Comparison of ENCODE assay signal across 9 cellular contexts in genomic region chr14:92352158-92352985, GRCh38. TPM values are rescaled to one million over a fixed set of nuclear protein-coding genes. Genes with fewer than 3 reads are reported as not detected.
DNase-seq lines count a peak whose midpoint lies in the region; ATAC-seq and TF ChIP-seq lines count a peak whose summit lies in the region.
"Had no signal": no experiment of that assay in that cellular context is flagged by ENCODE, and none has a peak within 500 bp of the region (broad histone marks: within the 10 kb centered on the region; RNA-seq: fewer than 3 reads in every experiment).

No MANE protein-coding gene starts in this region.

- WGBS in endodermal cell (ENCODE audit: insufficient coverage in 1 of 2, insufficient read length in 1 of 2), 2 experiments, result 48 to 58% methylated on average over 6 to 8 of the region's 9 CpGs

- ATAC-seq in activated T-cell treated with anti-CD3 and anti-CD28 coated beads, Interleukin-2, amount 50 U/mL, for 4 hours, result peak; percentile 37 to 41
- ATAC-seq in HG02678 (IDR thresholded peaks at IDR 0.05; ENCODE audit: unreplicated experiment) (no peak), HG03196 (IDR thresholded peaks at IDR 0.05; ENCODE audit: unreplicated experiment) (no peak)

- no peaks in the 10 kb centered on the region for H3K36me3 Mint-ChIP-seq in activated T-cell treated with anti-CD3 and anti-CD28 coated beads, Interleukin-2, amount 50 U/mL, for 4 hours (ENCODE audit: insufficient read depth)
- no peaks in the 10 kb centered on the region for H3K36me3 Mint-ChIP-seq in endodermal cell (ENCODE audit: low read depth)
- H3K36me3 Mint-ChIP-seq: memory B cell had no signal

- H3K4me1 ChIP-seq in endodermal cell (ENCODE audit: control insufficient read depth, insufficient read depth, low read length), result peaks cover 7% of the 10 kb centered on the region

- peak; percentile 83 for TF ChIP-seq CTCF in endodermal cell (conservative IDR thresholded peaks at IDR 0.05)

- peaks cover 11% of the 10 kb centered on the region for H3K27me3 Mint-ChIP-seq in activated T-cell treated with anti-CD3 and anti-CD28 coated beads, Interleukin-2, amount 50 U/mL, for 4 hours (ENCODE audit: low read depth)
- H3K27me3 Mint-ChIP-seq in endodermal cell (ENCODE audit: insufficient read depth), result peaks cover 91% of the 10 kb centered on the region

- no peaks in the 10 kb centered on the region for H3K9me3 ChIP-seq in endodermal cell (ENCODE audit: control insufficient read depth, low read length)

- no peak overlapping the region for H3K27ac ChIP-seq in endodermal cell (ENCODE audit: low read depth, low read length)

- H3K36me3 ChIP-seq in endodermal cell (ENCODE audit: control insufficient read depth, insufficient read depth, low read length), result no peaks in the 10 kb centered on the region

- no peaks in the 10 kb centered on the region for H3K4me1 Mint-ChIP-seq in activated T-cell treated with anti-CD3 and anti-CD28 coated beads, Interleukin-2, amount 50 U/mL, for 4 hours (ENCODE audit: low read depth)
- H3K4me1 Mint-ChIP-seq in endodermal cell, result peaks cover 18% of the 10 kb centered on the region
- H3K4me1 Mint-ChIP-seq: memory B cell had no signal

- H3K9ac ChIP-seq in endodermal cell (ENCODE audit: extremely low read depth, low read length, poor library complexity, severe bottlenecking), result no peak overlapping the region

- no peak for DNase-seq in activated T-cell treated with anti-CD3 and anti-CD28 coated beads, Interleukin-2, amount 50 U/mL, for 4 hours
- DNase-seq in activated T-cell treated with anti-CD3 and anti-CD28 coated beads, Interleukin-2, amount 50 U/mL, for 1 hour, result no peak
- peak; percentile 14 to 58 for DNase-seq in NOMO-1 (lab: John Stamatoyannopoulos, UW; ENCODE audit: unreplicated experiment in 2 of 2)
- DNase-seq in endodermal cell, result peak; percentile 78
- peak; percentile 65 for DNase-seq in stimulated activated CD8-positive, alpha-beta memory T cell treated with anti-CD3 and anti-CD28 coated beads, Interleukin-4, amount 100 ng/mL, for 48 hours
- DNase-seq in NCI-H1092 treated with DMSO at 0.1 percent for 48 hours (lab: John Stamatoyannopoulos, UW), result no peak

- H3K27me3 ChIP-seq in endodermal cell (ENCODE audit: control insufficient read depth, insufficient read depth, low read length, poor library complexity, severe bottlenecking), result peaks cover 76% of the 10 kb centered on the region

- no peaks in the 10 kb centered on the region for H3K9me3 Mint-ChIP-seq in activated T-cell treated with anti-CD3 and anti-CD28 coated beads, Interleukin-2, amount 50 U/mL, for 4 hours
- no peaks in the 10 kb centered on the region for H3K9me3 Mint-ChIP-seq in endodermal cell
- H3K9me3 Mint-ChIP-seq: memory B cell had no signal

- H3K27ac Mint-ChIP-seq in endodermal cell, result no peak overlapping the region
- H3K27ac Mint-ChIP-seq: memory B cell had no signal

- no peak overlapping the region for H3K4me3 ChIP-seq in endodermal cell (ENCODE audit: low read length)

- no peak overlapping the region for H3K4me3 Mint-ChIP-seq in activated T-cell treated with anti-CD3 and anti-CD28 coated beads, Interleukin-2, amount 50 U/mL, for 4 hours
- no peak overlapping the region for H3K4me3 Mint-ChIP-seq in endodermal cell
- H3K4me3 Mint-ChIP-seq: memory B cell had no signal

RNA-seq across cellular contexts. Expression of gene SLC24A4, which starts 29.4 kb away (rescaled TPM):
- total RNA-seq in activated T-cell treated with anti-CD3 and anti-CD28 coated beads, Interleukin-2, amount 50 U/mL, for 4 hours, result under 1 TPM in 1 of 3 donors, not detected in 2; 0.03 TPM
- total RNA-seq in endodermal cell, result under 1 TPM; 0.09 to 0.29 TPM
- polyA plus RNA-seq in endodermal cell (2013, experiment 1 of 2), result 0.25 TPM
- 0.12 TPM for polyA plus RNA-seq in endodermal cell (2013, experiment 2 of 2)

Comparison
In these comparisons a context has a peak if more than half of its experiments do, and no peak if none do; other contexts are left out.
1. ATAC-seq: peak in activated T-cell treated with anti-CD3 and anti-CD28 coated beads, Interleukin-2, amount 50 U/mL, for 4 hours (2 of 2); none in HG02678 (single experiment) and HG03196 (single experiment).
2. DNase-seq: peak in NOMO-1 (2 of 2), endodermal cell (single experiment) and stimulated activated CD8-positive, alpha-beta memory T cell treated with anti-CD3 and anti-CD28 coated beads, Interleukin-4, amount 100 ng/mL, for 48 hours (single experiment); none in activated T-cell treated with anti-CD3 and anti-CD28 coated beads, Interleukin-2, amount 50 U/mL, for 4 hours (single experiment), activated T-cell treated with anti-CD3 and anti-CD28 coated beads, Interleukin-2, amount 50 U/mL, for 1 hour (single experiment) and NCI-H1092 treated with DMSO at 0.1 percent for 48 hours (single experiment).